ENCODE assay signal across 1 cellular context in the genomic region with DNA sequence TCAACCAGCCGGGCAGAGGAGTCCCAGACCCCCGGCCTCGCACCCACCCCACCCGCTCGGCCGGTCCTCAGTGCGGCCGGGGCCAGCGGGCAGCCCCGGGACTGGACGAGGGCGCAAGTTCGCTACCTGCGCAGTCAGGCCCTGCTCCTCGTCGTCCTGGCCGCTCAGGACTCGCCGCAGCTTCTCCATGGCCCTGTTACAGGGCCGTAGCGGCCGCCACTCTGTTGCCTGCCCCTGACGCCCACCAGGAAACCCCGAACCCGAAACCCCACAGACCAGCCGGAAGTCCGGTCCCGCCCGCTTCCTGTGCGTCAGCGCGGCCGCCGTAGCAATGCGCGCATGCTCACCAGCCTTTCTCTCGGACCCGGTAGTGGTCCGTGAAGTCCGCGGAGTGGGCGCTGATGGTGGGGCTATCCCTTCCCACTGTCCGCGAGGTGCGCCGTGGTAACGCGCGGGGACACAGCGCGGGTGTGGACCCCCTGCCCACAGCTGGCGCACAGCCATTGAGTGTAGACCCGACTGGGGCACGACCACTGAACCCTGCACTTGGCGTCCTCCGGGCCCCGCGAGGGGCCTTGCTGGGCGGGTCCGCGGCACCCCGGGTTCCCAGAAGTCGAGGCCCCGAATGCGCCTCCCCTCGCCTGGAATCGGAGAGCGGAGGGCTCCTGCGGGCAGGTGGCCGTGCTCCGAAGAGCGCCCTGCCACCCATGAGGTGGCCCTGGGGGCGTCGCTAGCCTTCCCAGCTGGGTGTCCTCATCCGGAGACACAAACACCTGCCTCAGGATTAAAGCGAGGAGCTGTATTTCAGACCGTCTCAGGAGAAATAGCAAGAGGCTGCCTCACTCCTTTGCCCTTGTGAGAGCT.
TF ChIP-seq lines count a peak whose summit lies in the region.

A gene (minus strand): TSS at position 253 of the 864 bp plus-strand sequence. CDS start 64 bp downstream, at position 189.

TF ChIP-seq in A549, 52 proteins besides CTCF, POLR2A, EP300 and RAD21 (continued from another document):
- TF ChIP-seq, protein P1, sequence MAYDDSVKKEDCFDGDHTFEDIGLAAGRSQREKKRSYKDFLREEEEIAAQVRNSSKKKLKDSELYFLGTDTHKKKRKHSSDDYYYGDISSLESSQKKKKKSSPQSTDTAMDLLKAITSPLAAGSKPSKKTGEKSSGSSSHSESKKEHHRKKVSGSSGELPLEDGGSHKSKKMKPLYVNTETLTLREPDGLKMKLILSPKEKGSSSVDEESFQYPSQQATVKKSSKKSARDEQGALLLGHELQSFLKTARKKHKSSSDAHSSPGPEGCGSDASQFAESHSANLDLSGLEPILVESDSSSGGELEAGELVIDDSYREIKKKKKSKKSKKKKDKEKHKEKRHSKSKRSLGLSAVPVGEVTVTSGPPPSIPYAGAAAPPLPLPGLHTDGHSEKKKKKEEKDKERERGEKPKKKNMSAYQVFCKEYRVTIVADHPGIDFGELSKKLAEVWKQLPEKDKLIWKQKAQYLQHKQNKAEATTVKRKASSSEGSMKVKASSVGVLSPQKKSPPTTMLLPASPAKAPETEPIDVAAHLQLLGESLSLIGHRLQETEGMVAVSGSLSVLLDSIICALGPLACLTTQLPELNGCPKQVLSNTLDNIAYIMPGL (CRISPR knock-in tag; IDR thresholded peaks at IDR 0.05; ENCODE audit: borderline replicate concordance): no peak
- TF ChIP-seq NPAS2 (CRISPR knock-in tag; IDR thresholded peaks at IDR 0.05; ENCODE audit: borderline replicate concordance) (no peak), JUN (IDR thresholded peaks at IDR 0.05) (peak in 1 of 2 experiments; percentile 63; a peak in 1 of 5 replicates), SREBF2 (IDR thresholded peaks at IDR 0.05) (no peak), MAZ (IDR thresholded peaks at IDR 0.05; ENCODE audit: borderline replicate concordance, low read depth, low read length) (no peak), ZNF302 (CRISPR knock-in tag; IDR thresholded peaks at IDR 0.05) (no peak), ZC3H11A (IDR thresholded peaks at IDR 0.05) (no peak), CBX2 (IDR thresholded peaks at IDR 0.05; ENCODE audit: borderline replicate concordance, low read depth) (no peak), HOXA7 (CRISPR knock-in tag; IDR thresholded peaks at IDR 0.05) (no peak), ZFP36 (IDR thresholded peaks at IDR 0.05; ENCODE audit: borderline replicate concordance, partially characterized antibody) (no peak), POLR2AphosphoS2 (conservative IDR thresholded peaks at IDR 0.05; ENCODE audit: low read length) (no peak)
- TF ChIP-seq, protein P2, sequence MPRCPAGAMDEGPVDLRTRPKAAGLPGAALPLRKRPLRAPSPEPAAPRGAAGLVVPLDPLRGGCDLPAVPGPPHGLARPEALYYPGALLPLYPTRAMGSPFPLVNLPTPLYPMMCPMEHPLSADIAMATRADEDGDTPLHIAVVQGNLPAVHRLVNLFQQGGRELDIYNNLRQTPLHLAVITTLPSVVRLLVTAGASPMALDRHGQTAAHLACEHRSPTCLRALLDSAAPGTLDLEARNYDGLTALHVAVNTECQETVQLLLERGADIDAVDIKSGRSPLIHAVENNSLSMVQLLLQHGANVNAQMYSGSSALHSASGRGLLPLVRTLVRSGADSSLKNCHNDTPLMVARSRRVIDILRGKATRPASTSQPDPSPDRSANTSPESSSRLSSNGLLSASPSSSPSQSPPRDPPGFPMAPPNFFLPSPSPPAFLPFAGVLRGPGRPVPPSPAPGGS (IDR thresholded peaks at IDR 0.05): 0 out of 3 replicates have a peak, but pooled peaks have one; percentile 59
- TF ChIP-seq, protein P3, sequence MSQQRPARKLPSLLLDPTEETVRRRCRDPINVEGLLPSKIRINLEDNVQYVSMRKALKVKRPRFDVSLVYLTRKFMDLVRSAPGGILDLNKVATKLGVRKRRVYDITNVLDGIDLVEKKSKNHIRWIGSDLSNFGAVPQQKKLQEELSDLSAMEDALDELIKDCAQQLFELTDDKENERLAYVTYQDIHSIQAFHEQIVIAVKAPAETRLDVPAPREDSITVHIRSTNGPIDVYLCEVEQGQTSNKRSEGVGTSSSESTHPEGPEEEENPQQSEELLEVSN (IDR thresholded peaks at IDR 0.05; ENCODE audit: borderline replicate concordance, low read depth): no peak
- TF ChIP-seq, protein P4, sequence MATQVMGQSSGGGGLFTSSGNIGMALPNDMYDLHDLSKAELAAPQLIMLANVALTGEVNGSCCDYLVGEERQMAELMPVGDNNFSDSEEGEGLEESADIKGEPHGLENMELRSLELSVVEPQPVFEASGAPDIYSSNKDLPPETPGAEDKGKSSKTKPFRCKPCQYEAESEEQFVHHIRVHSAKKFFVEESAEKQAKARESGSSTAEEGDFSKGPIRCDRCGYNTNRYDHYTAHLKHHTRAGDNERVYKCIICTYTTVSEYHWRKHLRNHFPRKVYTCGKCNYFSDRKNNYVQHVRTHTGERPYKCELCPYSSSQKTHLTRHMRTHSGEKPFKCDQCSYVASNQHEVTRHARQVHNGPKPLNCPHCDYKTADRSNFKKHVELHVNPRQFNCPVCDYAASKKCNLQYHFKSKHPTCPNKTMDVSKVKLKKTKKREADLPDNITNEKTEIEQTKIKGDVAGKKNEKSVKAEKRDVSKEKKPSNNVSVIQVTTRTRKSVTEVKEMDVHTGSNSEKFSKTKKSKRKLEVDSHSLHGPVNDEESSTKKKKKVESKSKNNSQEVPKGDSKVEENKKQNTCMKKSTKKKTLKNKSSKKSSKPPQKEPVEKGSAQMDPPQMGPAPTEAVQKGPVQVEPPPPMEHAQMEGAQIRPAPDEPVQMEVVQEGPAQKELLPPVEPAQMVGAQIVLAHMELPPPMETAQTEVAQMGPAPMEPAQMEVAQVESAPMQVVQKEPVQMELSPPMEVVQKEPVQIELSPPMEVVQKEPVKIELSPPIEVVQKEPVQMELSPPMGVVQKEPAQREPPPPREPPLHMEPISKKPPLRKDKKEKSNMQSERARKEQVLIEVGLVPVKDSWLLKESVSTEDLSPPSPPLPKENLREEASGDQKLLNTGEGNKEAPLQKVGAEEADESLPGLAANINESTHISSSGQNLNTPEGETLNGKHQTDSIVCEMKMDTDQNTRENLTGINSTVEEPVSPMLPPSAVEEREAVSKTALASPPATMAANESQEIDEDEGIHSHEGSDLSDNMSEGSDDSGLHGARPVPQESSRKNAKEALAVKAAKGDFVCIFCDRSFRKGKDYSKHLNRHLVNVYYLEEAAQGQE (IDR thresholded peaks at IDR 0.05): no peak
